In the genomic region with DNA sequence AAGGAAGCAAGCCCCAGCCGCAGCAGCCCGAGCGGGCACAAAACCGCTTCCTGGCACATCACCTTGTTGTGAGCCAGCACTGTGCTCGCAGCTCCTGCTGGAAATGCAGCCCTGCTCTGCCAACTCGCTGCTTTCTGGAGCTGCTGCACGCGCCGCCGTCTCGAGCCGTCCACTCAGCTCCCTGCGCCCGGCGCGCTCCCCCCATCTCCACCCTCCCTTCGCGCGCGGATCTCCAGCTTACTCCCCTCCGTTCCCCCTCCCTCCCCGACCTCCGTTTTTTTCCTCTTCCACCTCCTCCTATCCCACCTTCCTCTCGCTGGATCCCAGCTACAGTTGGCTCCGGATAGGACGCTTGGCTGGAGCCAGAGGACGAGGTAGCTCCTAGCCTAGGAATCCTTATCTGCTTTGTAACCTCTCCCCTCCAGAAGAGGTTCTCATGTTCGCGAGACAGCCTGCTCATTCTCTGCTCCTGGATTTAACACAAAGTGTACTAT, we compare ENCODE assay signal across 8 cellular contexts. TPM values are rescaled to one million over a fixed set of nuclear protein-coding genes. Genes with fewer than 3 reads are reported as not detected.
DNase-seq lines count a peak whose midpoint lies in the region; ATAC-seq and TF ChIP-seq lines count a peak whose summit lies in the region.

A gene (minus strand): TSS at position 107 of the 494 bp plus-strand sequence.

- peak; percentile 3 for DNase-seq in AG08395 (ENCODE audit: low spot score)
- DNase-seq in NCI-H1417 (lab: John Stamatoyannopoulos, UW) = peak in 2 of 3 experiments; percentile 89 to 91
- DNase-seq in hepatic stellate cell (ENCODE audit: low spot score) = peak; percentile 23
- peak; percentile 82 for DNase-seq in posterior vena cava (ENCODE audit: low spot score)
- no peak for DNase-seq in MV-4-11 (lab: John Stamatoyannopoulos, UW)
- DNase-seq in GM13976 (ENCODE audit: low spot score) = no peak

- in situ Hi-C loops in GM13976 (cut with MboI; ENCODE audit: low sequenced_read_pairs, unreplicated experiment) = no loop called here

- ATAC-seq in GM18909 (IDR thresholded peaks at IDR 0.05; ENCODE audit: poor library complexity, unreplicated experiment) = peak; percentile 37

- no peak for TF ChIP-seq CTCF in GM13976 (IDR thresholded peaks at IDR 0.05; ENCODE audit: borderline replicate concordance, control extremely low read depth, extremely low read depth, insufficient read depth, missing control alignments)

- peak within 1 kb of the TSS; percentile 95 for H3K27ac ChIP-seq in angular gyrus (ENCODE audit: low read depth, low read length)

- intact Hi-C loops in posterior vena cava (cut with DNase I) = no loop called here

RNA-seq across cellular contexts. Expression of the gene that starts here (rescaled TPM):
- not detected for total RNA-seq in posterior vena cava

Comparison
In these comparisons a context has a peak if more than half of its experiments do, and no peak if none do; other contexts are left out.
1. Peak in DNase-seq in posterior vena cava; RNA of the gene not detected or under 1 TPM.
2. DNase-seq: peak in AG08395 (single experiment), NCI-H1417 (2 of 3) and hepatic stellate cell (single experiment); none in MV-4-11 (single experiment) and GM13976 (single experiment).